ENCODE assay signal across 18 cellular contexts in genomic region chr12:81962126-81962856, GRCh38.
"Had no signal": no experiment of that assay in that cellular context is flagged by ENCODE, and none has a peak within 500 bp of the region (broad histone marks: within the 10 kb centered on the region; RNA-seq: fewer than 3 reads in every experiment).

No MANE protein-coding gene starts in this region.

- H3K4me1 Mint-ChIP-seq: naive B cell, nephron had no signal

- H3K9me3 Mint-ChIP-seq: nephron had no signal

- DNase-seq: colonic mucosa; dermis blood vessel endothelial cell; heart left ventricle; hypothalamus; islet precursor cell; left ventricle myocardium inferior; mesenchymal stem cell; naive B cell; psoas muscle; sigmoid colon; stimulated activated CD4-positive, alpha-beta T cell treated with anti-CD3 and anti-CD28 coated beads, Interleukin-2, amount 100 ng/mL, for 24 hours; stimulated activated CD4-positive, alpha-beta T cell treated with anti-CD3 and anti-CD28 coated beads, Interleukin-4, amount 100 ng/mL, for 4 hours; stimulated activated naive CD4-positive, alpha-beta T cell; stomach; substantia nigra; transverse colon had no signal

- H3K27me3 Mint-ChIP-seq: naive B cell had no signal

- H3K36me3 Mint-ChIP-seq: naive B cell had no signal

- H3K4me3 Mint-ChIP-seq: naive B cell, nephron had no signal

- ATAC-seq: esophagus mucosa, heart left ventricle, psoas muscle had no signal
